13 cellular contexts compared by ENCODE assay signal in the genomic region with DNA sequence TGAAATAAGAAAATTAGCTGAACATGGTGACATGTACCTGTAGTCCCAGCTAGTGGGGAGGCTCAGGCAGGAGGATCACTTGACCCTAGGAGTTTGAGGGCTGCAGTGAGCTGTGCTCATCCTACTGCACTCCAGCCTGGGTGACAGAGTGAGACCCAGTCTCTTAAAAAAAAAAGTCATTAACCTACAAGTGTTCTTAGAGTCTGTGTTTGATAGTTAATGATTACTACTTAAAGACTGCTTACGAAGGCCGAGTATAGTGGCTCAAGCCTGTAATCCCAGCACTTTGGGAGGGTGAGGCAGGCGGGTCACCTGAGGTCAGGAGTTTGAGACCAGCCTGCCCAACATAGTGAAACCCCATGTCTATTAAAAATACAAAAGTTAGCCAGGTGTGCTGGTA. TPM values are rescaled to one million over a fixed set of nuclear protein-coding genes. Genes with fewer than 3 reads are reported as not detected.
DNase-seq lines count a peak whose midpoint lies in the region; ATAC-seq and TF ChIP-seq lines count a peak whose summit lies in the region.
"Not testable (repeated sequence)": the region's sequence is repeated elsewhere in the genome, so short reads cannot be mapped to it uniquely, and the experiment has no call there.
"Had no signal": no experiment of that assay in that cellular context is flagged by ENCODE, and none has a peak within 500 bp of the region (broad histone marks: within the 10 kb centered on the region; RNA-seq: fewer than 3 reads in every experiment).

No MANE protein-coding gene starts in this region.

- not testable (repeated sequence) for H2AK5ac ChIP-seq in IMR-90 (ENCODE audit: low read depth, low read length)

- H3K79me1 ChIP-seq in IMR-90 (ENCODE audit: low read depth in 1 of 2, low read length in 2 of 2) = not testable (repeated sequence)

- not testable (repeated sequence) for H3K9me3 Mint-ChIP-seq in GM23338; progenitor cell of endocrine pancreas (ENCODE audit: low read depth)

- not testable (repeated sequence) for H3K4me3 ChIP-seq in GM23338; IMR-90 (ENCODE audit: insufficient read depth, low read depth, low read length); Panc1 (ENCODE audit: low read depth in 2 of 2, low read length in 2 of 2); WERI-Rb-1 (ENCODE audit: low read depth, low read length); left lung; upper lobe of right lung

- H3K36me3 Mint-ChIP-seq in GM23338 (ENCODE audit: low read depth); progenitor cell of endocrine pancreas (ENCODE audit: insufficient read depth): not testable (repeated sequence)

- H2BK120ac ChIP-seq in IMR-90 (ENCODE audit: low read depth, low read length) = not testable (repeated sequence)

- CTCF ChIA-PET in IMR-90 (lab: Yijun Ruan, JAX) = not testable (repeated sequence)
- CTCF ChIA-PET in Panc1 (lab: Charles Lee) = interaction anchor here (0.6 kb wide), 1 partner anchor 62 kb away, joined by 8 read pairs; no protein-coding TSS in a partner anchor

- H3K79me2 ChIP-seq in GM23338 (replicated peaks; ENCODE audit: insufficient read depth) = not testable (repeated sequence)

- H3K4me2 ChIP-seq in GM23338; IMR-90 (ENCODE audit: low read depth, low read length): not testable (repeated sequence)

- H3K4me1 ChIP-seq in GM23338 (ENCODE audit: insufficient read depth); IMR-90 (ENCODE audit: control insufficient read depth, insufficient read depth, low read length); Panc1 (ENCODE audit: control insufficient read depth, insufficient read depth, low read length); left lung; upper lobe of right lung: not testable (repeated sequence)

- H3K56ac ChIP-seq in IMR-90 (ENCODE audit: extremely low read depth, insufficient read depth, low read length) = not testable (repeated sequence)

- in situ Hi-C loops in IMR-90 (cut with MboI; ENCODE audit: low sequenced_read_pairs); Panc1 (cut with HindIII; ENCODE audit: low pct_unique_long_range_greater_than_20kb, low sequenced_read_pairs): not testable (repeated sequence)

- ATAC-seq in GM23338; IMR-90 (ENCODE audit: low read depth): not testable (repeated sequence)
- ATAC-seq in Panc1 (0 out of 2 replicates have a peak, but pooled peaks have one; percentile 26), left lung (peak; percentile 54), upper lobe of right lung (peak; percentile 22)

- H3K27ac Mint-ChIP-seq in GM23338 = not testable (repeated sequence)
- H3K27ac Mint-ChIP-seq in progenitor cell of endocrine pancreas = peak overlapping the region; percentile 45

- not testable (repeated sequence) for H4K20me1 ChIP-seq in GM23338 (replicated peaks; ENCODE audit: insufficient read depth); IMR-90 (ENCODE audit: insufficient read depth, low read length)

- H4K5ac ChIP-seq in IMR-90 (ENCODE audit: low read depth, low read length) = not testable (repeated sequence)

- H3K27me3 Mint-ChIP-seq in GM23338 (ENCODE audit: insufficient read depth, low read depth, poor library complexity); progenitor cell of endocrine pancreas: not testable (repeated sequence)

- not testable (repeated sequence) for TF ChIP-seq RAD21 in IMR-90 (IDR thresholded peaks at IDR 0.05; ENCODE audit: low read length)

- not testable (repeated sequence) for H2BK5ac ChIP-seq in IMR-90 (ENCODE audit: low read depth, low read length, poor library complexity, severe bottlenecking)

- H3K9me3 ChIP-seq in IMR-90 (ENCODE audit: control insufficient read depth, insufficient read depth, low read length); Panc1 (ENCODE audit: control insufficient read depth, insufficient read depth, low read depth, low read length); WERI-Rb-1 (ENCODE audit: severe bottlenecking); left lung; upper lobe of right lung: not testable (repeated sequence)

- H4K8ac ChIP-seq in IMR-90 (ENCODE audit: low read depth in 2 of 2, low read length in 2 of 2) = not testable (repeated sequence)

- H2AK9ac ChIP-seq in IMR-90 (replicated peaks; ENCODE audit: low read depth, low read length, poor library complexity) = peak overlapping the region; percentile 61

- not testable (repeated sequence) for TF ChIP-seq POLR2A in IMR-90 (IDR thresholded peaks at IDR 0.05; ENCODE audit: low read depth, low read length)

- intact Hi-C loops in IMR-90 (cut with micrococcal nuclease); Panc1 (cut with micrococcal nuclease; ENCODE audit: unreplicated experiment); left lung (cut with DNase I); upper lobe of right lung (cut with DNase I): not testable (repeated sequence)

- H3K18ac ChIP-seq in IMR-90 (ENCODE audit: low read depth, low read length) = not testable (repeated sequence)

- H2BK15ac ChIP-seq in IMR-90 (ENCODE audit: low read depth, low read length) = not testable (repeated sequence)

- not testable (repeated sequence) for H3K23ac ChIP-seq in IMR-90 (ENCODE audit: low read depth, low read length)

- TF ChIP-seq CTCF in GM23338 (conservative IDR thresholded peaks at IDR 0.05; ENCODE audit: low read depth in 2 of 2); IMR-90 (conservative IDR thresholded peaks at IDR 0.05; ENCODE audit: low read depth, low read length); Panc1 (IDR thresholded peaks at IDR 0.05); WERI-Rb-1 (IDR thresholded peaks at IDR 0.05; ENCODE audit: low read depth, low read length); left lung (IDR thresholded peaks at IDR 0.05); progenitor cell of endocrine pancreas (IDR thresholded peaks at IDR 0.05; ENCODE audit: unreplicated experiment); upper lobe of right lung (IDR thresholded peaks at IDR 0.05): not testable (repeated sequence)

- not testable (repeated sequence) for H3F3A ChIP-seq in GM23338 (replicated peaks; ENCODE audit: low read depth)

- not testable (repeated sequence) for H3K27me3 ChIP-seq in GM23338 (ENCODE audit: insufficient read depth); IMR-90 (ENCODE audit: control insufficient read depth, insufficient read depth, low read length); Panc1 (ENCODE audit: control insufficient read depth, insufficient read depth, low read length); WERI-Rb-1 (ENCODE audit: insufficient read depth, low read depth, severe bottlenecking); left lung; upper lobe of right lung

- not testable (repeated sequence) for H3K14ac ChIP-seq in IMR-90 (replicated peaks; ENCODE audit: low read depth, low read length)

- POLR2A ChIA-PET in IMR-90 (lab: Charles Lee; ENCODE audit: unreplicated experiment); Panc1 (lab: Charles Lee): not testable (repeated sequence)

- H3K4ac ChIP-seq in IMR-90 (ENCODE audit: low read depth, low read length) = not testable (repeated sequence)

- dilution Hi-C loops in IMR-90 (cut with HindIII; ENCODE audit: low sequenced_read_pairs, unreplicated experiment) = not testable (repeated sequence)

- not testable (repeated sequence) for BruUV-seq in IMR-90 (replicated peaks; lab: Mats Ljungman, UMichigan); Panc1 (replicated peaks; lab: Mats Ljungman, UMichigan)

- no CpG with 5 or more reads among the region's 3 CpGs for WGBS in IMR-90 (ENCODE audit: extremely low coverage in 2 of 2, insufficient read length in 1 of 2), 2 experiments

- H4K91ac ChIP-seq in IMR-90 (ENCODE audit: insufficient read depth, low read depth, low read length) = not testable (repeated sequence)

- not testable (repeated sequence) for H2AFZ ChIP-seq in GM23338; IMR-90 (replicated peaks; ENCODE audit: low read length, poor library complexity)

- not testable (repeated sequence) for H3K36me3 ChIP-seq in GM23338 (ENCODE audit: insufficient read depth); Panc1 (ENCODE audit: control insufficient read depth, insufficient read depth, low read length)
- H3K36me3 ChIP-seq in IMR-90 (ENCODE audit: control insufficient read depth, insufficient read depth, low read length) (peaks cover 12% of the 10 kb centered on the region), WERI-Rb-1 (peaks cover 13% of the 10 kb centered on the region), left lung (peaks cover 0 to 49% of the 10 kb centered on the region in 2 donors), upper lobe of right lung (peaks cover 46% of the 10 kb centered on the region)

- H3K9me1 ChIP-seq in IMR-90 (ENCODE audit: insufficient read depth, low read length) = not testable (repeated sequence)

- not testable (repeated sequence) for H3K9ac ChIP-seq in IMR-90 (ENCODE audit: low read depth, low read length)

- H3K9me2 ChIP-seq in GM23338 (ENCODE audit: insufficient read depth) = not testable (repeated sequence)

- DNase-seq in GM23338 (ENCODE audit: low spot score); IMR-90; Panc1 (ENCODE audit: low read depth, low spot score); left lung; progenitor cell of endocrine pancreas (ENCODE audit: low spot score, unreplicated experiment); upper lobe of right lung: not testable (repeated sequence)
- peak; percentile 10 for DNase-seq in WERI-Rb-1
- peak; percentile 63 for DNase-seq in renal cortical epithelial cell (ENCODE audit: low read depth)

- H2BK20ac ChIP-seq in IMR-90 (ENCODE audit: low read depth, low read length) = not testable (repeated sequence)

- not testable (repeated sequence) for H3K4me1 Mint-ChIP-seq in GM23338; progenitor cell of endocrine pancreas (ENCODE audit: low read depth)

- H3K4me3 Mint-ChIP-seq in GM23338; progenitor cell of endocrine pancreas (ENCODE audit: low read depth): not testable (repeated sequence)

- H3K27ac ChIP-seq in GM23338 (ENCODE audit: low read depth) = peak overlapping the region; percentile 55; the same call in 1 of the 2 replicates
- not testable (repeated sequence) for H3K27ac ChIP-seq in IMR-90 (ENCODE audit: insufficient read depth, low read length); Panc1 (ENCODE audit: low read length); WERI-Rb-1; left lung; upper lobe of right lung

RNA-seq across cellular contexts. Expression of a gene that starts 38.5 kb away (rescaled TPM):
- total RNA-seq in GM23338 (2014; rRNA removed; shearing (Covaris generic)) = 4.3 and 4.8 TPM in 2 replicates
- polyA plus RNA-seq in GM23338 (2016; fragmentation: Nextera tagmentation; extraction: Ambion mirVana) (0.94 and 1.3 TPM in 2 replicates), IMR-90 (2012; rRNA removed) (0.49 and 0.63 TPM in 2 replicates)
- total RNA-seq in IMR-90 (2012; rRNA removed) (1.9 and 2.0 TPM in 2 replicates), Panc1 (2021; ENCODE audit: unreplicated experiment) (0.36 TPM), left lung (under 1 TPM in 1 of 2 donors, not detected in 1; 0.12 TPM), progenitor cell of endocrine pancreas (0.16 TPM in 1 of 2 replicates, not detected in the other), renal cortical epithelial cell (0.75 and 4.5 TPM in 2 replicates), upper lobe of right lung (not detected)
- 0.16 and 0.34 TPM in 2 replicates for polyA plus RNA-seq in IMR-90 (2012; cell fraction: cytosol; rRNA removed)
- 0.54 and 1.4 TPM in 2 replicates for polyA plus RNA-seq in IMR-90 (2012; cell fraction: nucleus; rRNA removed; ENCODE audit: low replicate concordance)
- polyA plus RNA-seq in Panc1 (2012; ENCODE audit: insufficient read length) = 0.13 TPM
- total RNA-seq: Calu3; CD4-positive, alpha-beta memory T cell had no signal
- polyA plus RNA-seq: CD14-positive monocyte; CD4-positive, CD25-positive, alpha-beta regulatory T cell; CD8-positive, alpha-beta memory T cell had no signal
